In genomic region chr11:17931595-17931994, GRCh38 we compare ENCODE assay signal across 1 cellular context.
TF ChIP-seq lines count a peak whose summit lies in the region.

No MANE protein-coding gene starts in this region.

TF ChIP-seq in H1, 55 proteins besides CTCF, POLR2A, EP300 and RAD21 (continued from another document):
- TF ChIP-seq POLR2AphosphoS5 (IDR thresholded peaks at IDR 0.05; ENCODE audit: low read depth, low read length) (no peak), EZH2 (IDR thresholded peaks at IDR 0.05; ENCODE audit: low read depth, low read length, severe bottlenecking) (no peak), BRCA1 (IDR thresholded peaks at IDR 0.05; ENCODE audit: low read depth, low read length) (no peak), KDM1A (IDR thresholded peaks at IDR 0.05; ENCODE audit: borderline replicate concordance, low read length) (no peak), NANOG (IDR thresholded peaks at IDR 0.05; ENCODE audit: insufficient read depth, low read depth, low read length, poor library complexity, severe bottlenecking) (peak; percentile 48), SAP30 (IDR thresholded peaks at IDR 0.05; ENCODE audit: insufficient read depth, insufficient replicate concordance, low read length) (no peak), RNF2 (IDR thresholded peaks at IDR 0.05; ENCODE audit: borderline replicate concordance, low read depth, low read length, missing control alignments, poor library complexity, severe bottlenecking) (no peak), SUZ12 (IDR thresholded peaks at IDR 0.05; ENCODE audit: low read length) (no peak), EGR1 (IDR thresholded peaks at IDR 0.05; ENCODE audit: borderline replicate concordance, low read depth, low read length) (no peak)
